1 cellular context compared by ENCODE assay signal in genomic region chr7:151062399-151063211, GRCh38.
TF ChIP-seq lines count a peak whose summit lies in the region.

No MANE protein-coding gene starts in this region.

TF ChIP-seq in HepG2, 621 proteins besides CTCF, POLR2A, EP300 and RAD21 (continued from another document and continues in another):
- TF ChIP-seq, protein P1, sequence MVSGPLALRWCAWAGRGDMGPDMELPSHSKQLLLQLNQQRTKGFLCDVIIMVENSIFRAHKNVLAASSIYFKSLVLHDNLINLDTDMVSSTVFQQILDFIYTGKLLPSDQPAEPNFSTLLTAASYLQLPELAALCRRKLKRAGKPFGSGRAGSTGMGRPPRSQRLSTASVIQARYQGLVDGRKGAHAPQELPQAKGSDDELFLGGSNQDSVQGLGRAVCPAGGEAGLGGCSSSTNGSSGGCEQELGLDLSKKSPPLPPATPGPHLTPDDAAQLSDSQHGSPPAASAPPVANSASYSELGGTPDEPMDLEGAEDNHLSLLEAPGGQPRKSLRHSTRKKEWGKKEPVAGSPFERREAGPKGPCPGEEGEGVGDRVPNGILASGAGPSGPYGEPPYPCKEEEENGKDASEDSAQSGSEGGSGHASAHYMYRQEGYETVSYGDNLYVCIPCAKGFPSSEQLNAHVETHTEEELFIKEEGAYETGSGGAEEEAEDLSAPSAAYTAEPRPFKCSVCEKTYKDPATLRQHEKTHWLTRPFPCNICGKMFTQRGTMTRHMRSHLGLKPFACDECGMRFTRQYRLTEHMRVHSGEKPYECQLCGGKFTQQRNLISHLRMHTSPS (CRISPR knock-in tag; IDR thresholded peaks at IDR 0.05; ENCODE audit: low read depth): peak; percentile 58; the same call in 1 of the 2 replicates
- TF ChIP-seq ZNF879 (CRISPR knock-in tag; IDR thresholded peaks at IDR 0.05): 0 out of 2 replicates have a peak, but pooled peaks have one; percentile 55
- TF ChIP-seq SATB2 (CRISPR knock-in tag; IDR thresholded peaks at IDR 0.05): no peak
- TF ChIP-seq CAMTA2 (CRISPR knock-in tag; IDR thresholded peaks at IDR 0.05; ENCODE audit: borderline replicate concordance): no peak
- TF ChIP-seq MAFK (conservative IDR thresholded peaks at IDR 0.05 in 1 of 2, IDR thresholded peaks at IDR 0.05 in 1 of 2; ENCODE audit: low read length in 2 of 2): no peak
- no peak for TF ChIP-seq ZNF713 (CRISPR knock-in tag; IDR thresholded peaks at IDR 0.05)
- no peak; the same call in 1 of the 2 replicates for TF ChIP-seq ISL2 (CRISPR knock-in tag; IDR thresholded peaks at IDR 0.05)
- TF ChIP-seq ZNF3 (CRISPR knock-in tag; IDR thresholded peaks at IDR 0.05): no peak
- no peak for TF ChIP-seq ZNF619 (CRISPR knock-in tag; IDR thresholded peaks at IDR 0.05)
- TF ChIP-seq ZNF20 (CRISPR knock-in tag; IDR thresholded peaks at IDR 0.05): no peak
- TF ChIP-seq FOXM1 (CRISPR knock-in tag; IDR thresholded peaks at IDR 0.05): no peak
- TF ChIP-seq ARID5B (CRISPR knock-in tag; IDR thresholded peaks at IDR 0.05): no peak
- TF ChIP-seq, protein P2, sequence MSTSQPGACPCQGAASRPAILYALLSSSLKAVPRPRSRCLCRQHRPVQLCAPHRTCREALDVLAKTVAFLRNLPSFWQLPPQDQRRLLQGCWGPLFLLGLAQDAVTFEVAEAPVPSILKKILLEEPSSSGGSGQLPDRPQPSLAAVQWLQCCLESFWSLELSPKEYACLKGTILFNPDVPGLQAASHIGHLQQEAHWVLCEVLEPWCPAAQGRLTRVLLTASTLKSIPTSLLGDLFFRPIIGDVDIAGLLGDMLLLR (CRISPR knock-in tag; IDR thresholded peaks at IDR 0.05): no peak; the same call in 1 of the 2 replicates
- no peak for TF ChIP-seq NBN (conservative IDR thresholded peaks at IDR 0.05)
- TF ChIP-seq ARNT2 (CRISPR knock-in tag; IDR thresholded peaks at IDR 0.05; ENCODE audit: low read depth): peak; percentile 53; the same call in 1 of the 2 replicates
- 0 out of 2 replicates have a peak, but pooled peaks have one; percentile 33 for TF ChIP-seq PPARG (CRISPR knock-in tag; conservative IDR thresholded peaks at IDR 0.05)
- TF ChIP-seq SP140L (CRISPR knock-in tag; IDR thresholded peaks at IDR 0.05; ENCODE audit: borderline replicate concordance): no peak
- TF ChIP-seq TARDBP (CRISPR knock-in tag; IDR thresholded peaks at IDR 0.05): peak; percentile 61; the same call in 1 of the 2 replicates
- TF ChIP-seq GABPB1 (CRISPR knock-in tag; IDR thresholded peaks at IDR 0.05): peak; percentile 83
- no peak for TF ChIP-seq RELA (CRISPR knock-in tag; IDR thresholded peaks at IDR 0.05)
- TF ChIP-seq CBFB (CRISPR knock-in tag; IDR thresholded peaks at IDR 0.05): no peak
- no peak for TF ChIP-seq PLRG1 (conservative IDR thresholded peaks at IDR 0.05)
- no peak for TF ChIP-seq PTBP1 (IDR thresholded peaks at IDR 0.05; ENCODE audit: low read depth, low read length, poor library complexity, severe bottlenecking)
- TF ChIP-seq DMTF1 (CRISPR knock-in tag; IDR thresholded peaks at IDR 0.05): no peak
- no peak for TF ChIP-seq NAIF1 (CRISPR knock-in tag; IDR thresholded peaks at IDR 0.05; ENCODE audit: borderline replicate concordance)
- TF ChIP-seq ZNF878 (CRISPR knock-in tag; IDR thresholded peaks at IDR 0.05): no peak
- TF ChIP-seq PHF20 (CRISPR knock-in tag; IDR thresholded peaks at IDR 0.05): no peak
- no peak for TF ChIP-seq ZNF790 (CRISPR knock-in tag; IDR thresholded peaks at IDR 0.05; ENCODE audit: borderline replicate concordance)
- no peak for TF ChIP-seq HDAC6 (IDR thresholded peaks at IDR 0.05; ENCODE audit: low read depth, low read length)
- TF ChIP-seq ZNF589 (CRISPR knock-in tag; conservative IDR thresholded peaks at IDR 0.05): no peak
- TF ChIP-seq ZNF513 (CRISPR knock-in tag; conservative IDR thresholded peaks at IDR 0.05): no peak
- no peak for TF ChIP-seq KAT2B (IDR thresholded peaks at IDR 0.05; ENCODE audit: borderline replicate concordance, low read depth, low read length)
- TF ChIP-seq RARG (CRISPR knock-in tag; IDR thresholded peaks at IDR 0.05; ENCODE audit: low read depth): no peak
- TF ChIP-seq PHF5A (CRISPR knock-in tag; IDR thresholded peaks at IDR 0.05; ENCODE audit: low read depth, unreplicated experiment): no peak
- TF ChIP-seq ZNF768 (CRISPR knock-in tag; IDR thresholded peaks at IDR 0.05): no peak
- no peak for TF ChIP-seq U2AF2 (IDR thresholded peaks at IDR 0.05; ENCODE audit: low read depth, low read length)
- TF ChIP-seq ZNF496 (CRISPR knock-in tag; IDR thresholded peaks at IDR 0.05; ENCODE audit: insufficient replicate concordance): no peak
- 0 out of 2 replicates have a peak, but pooled peaks have one; percentile 77 for TF ChIP-seq CHCHD3 (CRISPR knock-in tag; IDR thresholded peaks at IDR 0.05)
- TF ChIP-seq, protein P3, sequence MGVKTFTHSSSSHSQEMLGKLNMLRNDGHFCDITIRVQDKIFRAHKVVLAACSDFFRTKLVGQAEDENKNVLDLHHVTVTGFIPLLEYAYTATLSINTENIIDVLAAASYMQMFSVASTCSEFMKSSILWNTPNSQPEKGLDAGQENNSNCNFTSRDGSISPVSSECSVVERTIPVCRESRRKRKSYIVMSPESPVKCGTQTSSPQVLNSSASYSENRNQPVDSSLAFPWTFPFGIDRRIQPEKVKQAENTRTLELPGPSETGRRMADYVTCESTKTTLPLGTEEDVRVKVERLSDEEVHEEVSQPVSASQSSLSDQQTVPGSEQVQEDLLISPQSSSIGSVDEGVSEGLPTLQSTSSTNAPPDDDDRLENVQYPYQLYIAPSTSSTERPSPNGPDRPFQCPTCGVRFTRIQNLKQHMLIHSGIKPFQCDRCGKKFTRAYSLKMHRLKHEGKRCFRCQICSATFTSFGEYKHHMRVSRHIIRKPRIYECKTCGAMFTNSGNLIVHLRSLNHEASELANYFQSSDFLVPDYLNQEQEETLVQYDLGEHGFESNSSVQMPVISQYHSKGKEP (CRISPR knock-in tag; IDR thresholded peaks at IDR 0.05): no peak
- TF ChIP-seq, protein P4, sequence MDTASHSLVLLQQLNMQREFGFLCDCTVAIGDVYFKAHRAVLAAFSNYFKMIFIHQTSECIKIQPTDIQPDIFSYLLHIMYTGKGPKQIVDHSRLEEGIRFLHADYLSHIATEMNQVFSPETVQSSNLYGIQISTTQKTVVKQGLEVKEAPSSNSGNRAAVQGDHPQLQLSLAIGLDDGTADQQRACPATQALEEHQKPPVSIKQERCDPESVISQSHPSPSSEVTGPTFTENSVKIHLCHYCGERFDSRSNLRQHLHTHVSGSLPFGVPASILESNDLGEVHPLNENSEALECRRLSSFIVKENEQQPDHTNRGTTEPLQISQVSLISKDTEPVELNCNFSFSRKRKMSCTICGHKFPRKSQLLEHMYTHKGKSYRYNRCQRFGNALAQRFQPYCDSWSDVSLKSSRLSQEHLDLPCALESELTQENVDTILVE (CRISPR knock-in tag; IDR thresholded peaks at IDR 0.05): peak; percentile 37; the same call in 1 of the 2 replicates
- TF ChIP-seq ZGPAT (CRISPR knock-in tag; IDR thresholded peaks at IDR 0.05): peak; percentile 60
- TF ChIP-seq FOXO1 (CRISPR knock-in tag; IDR thresholded peaks at IDR 0.05): no peak
- TF ChIP-seq SNAI1 (CRISPR knock-in tag; IDR thresholded peaks at IDR 0.05; ENCODE audit: borderline replicate concordance): no peak
- TF ChIP-seq ZSCAN31 (CRISPR knock-in tag; IDR thresholded peaks at IDR 0.05; ENCODE audit: low read depth): no peak
- TF ChIP-seq, protein P5, sequence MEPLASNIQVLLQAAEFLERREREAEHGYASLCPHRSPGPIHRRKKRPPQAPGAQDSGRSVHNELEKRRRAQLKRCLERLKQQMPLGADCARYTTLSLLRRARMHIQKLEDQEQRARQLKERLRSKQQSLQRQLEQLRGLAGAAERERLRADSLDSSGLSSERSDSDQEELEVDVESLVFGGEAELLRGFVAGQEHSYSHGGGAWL (CRISPR knock-in tag; IDR thresholded peaks at IDR 0.05): peak; percentile 77
- no peak for TF ChIP-seq IKZF1 (IDR thresholded peaks at IDR 0.05)
- TF ChIP-seq KDM5B (CRISPR knock-in tag; IDR thresholded peaks at IDR 0.05; ENCODE audit: borderline replicate concordance): 0 out of 2 replicates have a peak, but pooled peaks have one; percentile 5
- no peak; the same call in 1 of the 2 replicates for TF ChIP-seq ZNF772 (CRISPR knock-in tag; IDR thresholded peaks at IDR 0.05)
- TF ChIP-seq ZBTB1 (CRISPR knock-in tag; IDR thresholded peaks at IDR 0.05; ENCODE audit: borderline replicate concordance): no peak
- TF ChIP-seq HBP1 (CRISPR knock-in tag; IDR thresholded peaks at IDR 0.05; ENCODE audit: low read depth): no peak; the same call in 1 of the 2 replicates
- TF ChIP-seq, protein P6, sequence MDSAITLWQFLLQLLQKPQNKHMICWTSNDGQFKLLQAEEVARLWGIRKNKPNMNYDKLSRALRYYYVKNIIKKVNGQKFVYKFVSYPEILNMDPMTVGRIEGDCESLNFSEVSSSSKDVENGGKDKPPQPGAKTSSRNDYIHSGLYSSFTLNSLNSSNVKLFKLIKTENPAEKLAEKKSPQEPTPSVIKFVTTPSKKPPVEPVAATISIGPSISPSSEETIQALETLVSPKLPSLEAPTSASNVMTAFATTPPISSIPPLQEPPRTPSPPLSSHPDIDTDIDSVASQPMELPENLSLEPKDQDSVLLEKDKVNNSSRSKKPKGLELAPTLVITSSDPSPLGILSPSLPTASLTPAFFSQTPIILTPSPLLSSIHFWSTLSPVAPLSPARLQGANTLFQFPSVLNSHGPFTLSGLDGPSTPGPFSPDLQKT (CRISPR knock-in tag; IDR thresholded peaks at IDR 0.05; ENCODE audit: borderline replicate concordance): no peak
- 0 out of 2 replicates have a peak, but pooled peaks have one; percentile 48 for TF ChIP-seq ZNF543 (CRISPR knock-in tag; IDR thresholded peaks at IDR 0.05)
